In the genomic region with DNA sequence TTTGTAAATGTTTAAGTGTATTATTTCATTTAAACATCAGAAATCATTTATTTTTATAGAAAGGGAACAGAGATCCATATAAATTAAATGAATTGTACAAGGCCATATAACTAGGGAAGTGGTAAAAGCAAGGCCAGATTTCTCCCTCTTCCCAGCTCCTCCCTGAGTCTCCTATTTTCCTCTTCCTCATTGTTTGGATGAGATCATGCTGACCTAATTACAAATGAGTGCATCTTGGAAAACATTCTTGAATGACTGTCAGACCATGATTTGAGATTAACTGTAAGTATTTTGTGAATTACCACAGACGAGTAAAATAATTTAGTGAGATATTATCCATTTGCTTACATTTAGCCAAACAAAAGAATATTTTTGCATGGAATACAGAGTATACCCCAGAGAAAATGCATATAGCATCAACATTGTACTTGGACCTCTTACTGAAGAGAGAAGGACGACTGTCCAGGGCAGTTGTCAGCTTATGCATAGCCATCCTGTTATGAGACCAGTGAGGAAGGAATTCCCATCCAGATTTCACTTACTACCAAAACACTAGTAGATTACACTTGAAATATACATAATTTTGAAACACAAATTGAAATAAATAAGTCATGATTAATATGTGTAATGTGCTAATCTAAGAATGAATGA, we compare ENCODE assay signal across 1 cellular context.
TF ChIP-seq lines count a peak whose summit lies in the region.

No MANE protein-coding gene starts in this region.

TF ChIP-seq in HEK293, 187 proteins besides CTCF, POLR2A, EP300 and RAD21 (continued from another document):
- TF ChIP-seq, protein P1, sequence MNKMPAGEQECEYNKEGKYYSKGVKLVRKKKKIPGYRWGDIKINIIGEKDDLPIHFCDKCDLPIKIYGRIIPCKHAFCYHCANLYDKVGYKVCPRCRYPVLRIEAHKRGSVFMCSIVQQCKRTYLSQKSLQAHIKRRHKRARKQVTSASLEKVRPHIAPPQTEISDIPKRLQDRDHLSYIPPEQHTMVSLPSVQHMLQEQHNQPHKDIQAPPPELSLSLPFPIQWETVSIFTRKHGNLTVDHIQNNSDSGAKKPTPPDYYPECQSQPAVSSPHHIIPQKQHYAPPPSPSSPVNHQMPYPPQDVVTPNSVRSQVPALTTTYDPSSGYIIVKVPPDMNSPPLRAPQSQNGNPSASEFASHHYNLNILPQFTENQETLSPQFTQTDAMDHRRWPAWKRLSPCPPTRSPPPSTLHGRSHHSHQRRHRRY (tag by site-specific recombination; IDR thresholded peaks at IDR 0.05): no peak
- TF ChIP-seq ELK4 (IDR thresholded peaks at IDR 0.05; ENCODE audit: borderline replicate concordance, low read depth, low read length) (no peak), ZFP3 (tag by site-specific recombination; IDR thresholded peaks at IDR 0.05; ENCODE audit: low read depth) (no peak), ZNF629 (tag by site-specific recombination; IDR thresholded peaks at IDR 0.05) (peak; percentile 38; the same call in 1 of the 2 replicates), ZNF354C (tag by site-specific recombination; IDR thresholded peaks at IDR 0.05; ENCODE audit: borderline replicate concordance, low read depth) (no peak), ZNF792 (tag by site-specific recombination; IDR thresholded peaks at IDR 0.05) (no peak), KLF1 (tag by site-specific recombination; IDR thresholded peaks at IDR 0.05) (no peak), ZNF140 (tag by site-specific recombination; IDR thresholded peaks at IDR 0.05) (no peak), ZNF707 (tag by site-specific recombination; IDR thresholded peaks at IDR 0.05) (no peak), ZNF664 (tag by site-specific recombination; IDR thresholded peaks at IDR 0.05) (0 out of 2 replicates have a peak, but pooled peaks have one; percentile 37), ZBTB20 (tag by site-specific recombination; IDR thresholded peaks at IDR 0.05) (no peak), KLF8 (tag by site-specific recombination; IDR thresholded peaks at IDR 0.05) (no peak), KLF9 (tag by site-specific recombination; IDR thresholded peaks at IDR 0.05; ENCODE audit: low read depth) (no peak), FEZF1 (tag by site-specific recombination; IDR thresholded peaks at IDR 0.05) (no peak), ZBTB8A (tag by site-specific recombination; IDR thresholded peaks at IDR 0.05) (no peak), GLI4 (tag by site-specific recombination; IDR thresholded peaks at IDR 0.05) (no peak), ZNF169 (tag by site-specific recombination; IDR thresholded peaks at IDR 0.05) (no peak), ZNF677 (tag by site-specific recombination; IDR thresholded peaks at IDR 0.05) (no peak), ZSCAN23 (tag by site-specific recombination; IDR thresholded peaks at IDR 0.05) (peak; percentile 37; the same call in 1 of the 2 replicates), BCL11A (tag by site-specific recombination; IDR thresholded peaks at IDR 0.05; ENCODE audit: low read depth) (no peak), ZNF473 (tag by site-specific recombination; IDR thresholded peaks at IDR 0.05) (no peak), ZNF549 (tag by site-specific recombination; IDR thresholded peaks at IDR 0.05) (no peak), ZNF223 (tag by site-specific recombination; IDR thresholded peaks at IDR 0.05) (no peak), GLI2 (tag by site-specific recombination; IDR thresholded peaks at IDR 0.05; ENCODE audit: borderline replicate concordance, low read depth) (no peak)
- TF ChIP-seq, protein P2, sequence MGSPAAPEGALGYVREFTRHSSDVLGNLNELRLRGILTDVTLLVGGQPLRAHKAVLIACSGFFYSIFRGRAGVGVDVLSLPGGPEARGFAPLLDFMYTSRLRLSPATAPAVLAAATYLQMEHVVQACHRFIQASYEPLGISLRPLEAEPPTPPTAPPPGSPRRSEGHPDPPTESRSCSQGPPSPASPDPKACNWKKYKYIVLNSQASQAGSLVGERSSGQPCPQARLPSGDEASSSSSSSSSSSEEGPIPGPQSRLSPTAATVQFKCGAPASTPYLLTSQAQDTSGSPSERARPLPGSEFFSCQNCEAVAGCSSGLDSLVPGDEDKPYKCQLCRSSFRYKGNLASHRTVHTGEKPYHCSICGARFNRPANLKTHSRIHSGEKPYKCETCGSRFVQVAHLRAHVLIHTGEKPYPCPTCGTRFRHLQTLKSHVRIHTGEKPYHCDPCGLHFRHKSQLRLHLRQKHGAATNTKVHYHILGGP (tag by site-specific recombination; IDR thresholded peaks at IDR 0.05): no peak
